In genomic region chr9:97529363-97530076, GRCh38 we compare ENCODE assay signal across 8 cellular contexts. TPM values are rescaled to one million over a fixed set of nuclear protein-coding genes. Genes with fewer than 3 reads are reported as not detected.
DNase-seq lines count a peak whose midpoint lies in the region; ATAC-seq and TF ChIP-seq lines count a peak whose summit lies in the region.

No MANE protein-coding gene starts in this region.

- H3K4me3 ChIP-seq in fibroblast of villous mesenchyme (ENCODE audit: low read depth, low read length), result no peak overlapping the region
- no peak overlapping the region for H3K4me3 ChIP-seq in uterus

- no peak for TF ChIP-seq CTCF in fibroblast of villous mesenchyme (IDR thresholded peaks at IDR 0.05; ENCODE audit: insufficient read depth, low read depth, low read length)
- TF ChIP-seq CTCF in uterus (IDR thresholded peaks at IDR 0.05), result no peak

- H3K36me3 ChIP-seq in uterus, result no peaks in the 10 kb centered on the region

- intact Hi-C loops in uterus (cut with DNase I; ENCODE audit: low total_unique reads), result no loop called here

- peak; percentile 77 for ATAC-seq in GM18498 (IDR thresholded peaks at IDR 0.05; ENCODE audit: unreplicated experiment)
- ATAC-seq in GM21447 (IDR thresholded peaks at IDR 0.05; ENCODE audit: unreplicated experiment), result peak; percentile 88

- H3K27me3 ChIP-seq in uterus, result no peaks in the 10 kb centered on the region

- peak; percentile 42 for DNase-seq in M059J (ENCODE audit: low read depth)
- DNase-seq in fibroblast of villous mesenchyme (ENCODE audit: low read depth), result peak; percentile 65
- peak in 1 of 2 donors; percentile 65 for DNase-seq in uterus
- no peak for DNase-seq in stimulated activated naive CD4-positive, alpha-beta T cell treated with Interleukin-2 at 50 U/mL for 16 hours (lab: John Stamatoyannopoulos, UW)
- no peak for DNase-seq in hypothalamus (lab: John Stamatoyannopoulos, UW)
- no peak for DNase-seq in NCI-H774 (lab: John Stamatoyannopoulos, UW)

- no peaks in the 10 kb centered on the region for H3K9me3 ChIP-seq in uterus

- peaks cover 0 to 15% of the 10 kb centered on the region in 2 donors for H3K4me1 ChIP-seq in uterus

- peak overlapping the region; percentile 75 to 94 for H3K27ac ChIP-seq in uterus

- TF ChIP-seq POLR2A in uterus (IDR thresholded peaks at IDR 0.05), result no peak

RNA-seq across cellular contexts. Expression of gene TMOD1, which starts 28.1 kb away (rescaled TPM):
- total RNA-seq in M059J (2014; rRNA removed; shearing (Covaris generic)), result 0.84 and 2.4 TPM in 2 replicates
- total RNA-seq in fibroblast of villous mesenchyme (0.43 and 0.97 TPM in 2 replicates), uterus (10 to 100 TPM in 3 of 4 donors, 1 to 10 TPM in 1; 5.9 to 93.7 (median 22.2) TPM)

Comparison
In these comparisons a context has a peak if more than half of its experiments do, and no peak if none do; other contexts are left out.
1. DNase-seq: peak in M059J (single experiment) and fibroblast of villous mesenchyme (single experiment); none in stimulated activated naive CD4-positive, alpha-beta T cell treated with Interleukin-2 at 50 U/mL for 16 hours (single experiment), hypothalamus (0 of 51) and NCI-H774 (single experiment).